1 cellular context compared by ENCODE assay signal in the genomic region with DNA sequence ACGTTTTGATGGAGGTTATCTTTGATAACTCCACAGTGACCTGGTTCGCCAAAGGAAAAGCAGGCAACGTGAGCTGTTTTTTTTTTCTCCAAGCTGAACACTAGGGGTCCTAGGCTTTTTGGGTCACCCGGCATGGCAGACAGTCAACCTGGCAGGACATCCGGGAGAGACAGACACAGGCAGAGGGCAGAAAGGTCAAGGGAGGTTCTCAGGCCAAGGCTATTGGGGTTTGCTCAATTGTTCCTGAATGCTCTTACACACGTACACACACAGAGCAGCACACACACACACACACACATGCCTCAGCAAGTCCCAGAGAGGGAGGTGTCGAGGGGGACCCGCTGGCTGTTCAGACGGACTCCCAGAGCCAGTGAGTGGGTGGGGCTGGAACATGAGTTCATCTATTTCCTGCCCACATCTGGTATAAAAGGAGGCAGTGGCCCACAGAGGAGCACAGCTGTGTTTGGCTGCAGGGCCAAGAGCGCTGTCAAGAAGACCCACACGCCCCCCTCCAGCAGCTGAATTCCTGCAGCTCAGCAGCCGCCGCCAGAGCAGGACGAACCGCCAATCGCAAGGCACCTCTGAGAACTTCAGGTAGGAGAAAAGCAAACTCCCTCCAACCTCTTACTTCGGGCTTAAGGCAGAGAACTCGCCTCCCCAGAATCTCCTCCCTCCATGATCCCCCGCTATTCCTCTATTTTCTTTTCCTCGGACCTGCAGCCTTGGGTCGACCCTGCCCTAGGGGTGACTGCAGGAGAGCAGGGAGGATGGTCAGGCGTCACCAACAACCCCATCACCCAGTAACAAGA.
TF ChIP-seq lines count a peak whose summit lies in the region.

Gene SERPINE1 (plus strand): TSS at position 454 of the 809 bp plus-strand sequence. CDS start 1,290 bp downstream, outside the sequence.

TF ChIP-seq in GM12878, 131 proteins besides CTCF, POLR2A, EP300 and RAD21 (continued from another document):
- 0 out of 2 replicates have a peak, but pooled peaks have one; percentile 15 for TF ChIP-seq HDGF (IDR thresholded peaks at IDR 0.05)
- TF ChIP-seq, protein P1, sequence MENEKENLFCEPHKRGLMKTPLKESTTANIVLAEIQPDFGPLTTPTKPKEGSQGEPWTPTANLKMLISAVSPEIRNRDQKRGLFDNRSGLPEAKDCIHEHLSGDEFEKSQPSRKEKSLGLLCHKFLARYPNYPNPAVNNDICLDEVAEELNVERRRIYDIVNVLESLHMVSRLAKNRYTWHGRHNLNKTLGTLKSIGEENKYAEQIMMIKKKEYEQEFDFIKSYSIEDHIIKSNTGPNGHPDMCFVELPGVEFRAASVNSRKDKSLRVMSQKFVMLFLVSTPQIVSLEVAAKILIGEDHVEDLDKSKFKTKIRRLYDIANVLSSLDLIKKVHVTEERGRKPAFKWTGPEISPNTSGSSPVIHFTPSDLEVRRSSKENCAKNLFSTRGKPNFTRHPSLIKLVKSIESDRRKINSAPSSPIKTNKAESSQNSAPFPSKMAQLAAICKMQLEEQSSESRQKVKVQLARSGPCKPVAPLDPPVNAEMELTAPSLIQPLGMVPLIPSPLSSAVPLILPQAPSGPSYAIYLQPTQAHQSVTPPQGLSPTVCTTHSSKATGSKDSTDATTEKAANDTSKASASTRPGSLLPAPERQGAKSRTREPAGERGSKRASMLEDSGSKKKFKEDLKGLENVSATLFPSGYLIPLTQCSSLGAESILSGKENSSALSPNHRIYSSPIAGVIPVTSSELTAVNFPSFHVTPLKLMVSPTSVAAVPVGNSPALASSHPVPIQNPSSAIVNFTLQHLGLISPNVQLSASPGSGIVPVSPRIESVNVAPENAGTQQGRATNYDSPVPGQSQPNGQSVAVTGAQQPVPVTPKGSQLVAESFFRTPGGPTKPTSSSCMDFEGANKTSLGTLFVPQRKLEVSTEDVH (IDR thresholded peaks at IDR 0.05; ENCODE audit: low read depth, partially characterized antibody) = no peak
- peak; percentile 86 for TF ChIP-seq NR2F1 (conservative IDR thresholded peaks at IDR 0.05)
- no peak for TF ChIP-seq WRNIP1 (IDR thresholded peaks at IDR 0.05; ENCODE audit: borderline replicate concordance, low read depth, low read length)
- no peak for TF ChIP-seq BCL11A (IDR thresholded peaks at IDR 0.05; ENCODE audit: low read depth, low read length)
- 0 out of 2 replicates have a peak, but pooled peaks have one; percentile 14 for TF ChIP-seq GABPA (IDR thresholded peaks at IDR 0.05; ENCODE audit: low read depth)
- 0 out of 2 replicates have a peak, but pooled peaks have one; percentile 27 for TF ChIP-seq CREB1 (IDR thresholded peaks at IDR 0.05; ENCODE audit: low read depth)
- TF ChIP-seq ZBED1 (IDR thresholded peaks at IDR 0.05; ENCODE audit: borderline replicate concordance) = no peak
- TF ChIP-seq RUNX3 (IDR thresholded peaks at IDR 0.05; ENCODE audit: low read length) = peak; percentile 51
- 0 out of 2 replicates have a peak, but pooled peaks have one; percentile 22 for TF ChIP-seq GATAD2B (conservative IDR thresholded peaks at IDR 0.05; ENCODE audit: low read depth)
- TF ChIP-seq TAF1 (IDR thresholded peaks at IDR 0.05; ENCODE audit: borderline replicate concordance, low read depth, low read length) = no peak
- peak in 1 of 2 experiments; percentile 15; a peak in 2 of 4 replicates for TF ChIP-seq IKZF2 (IDR thresholded peaks at IDR 0.05)
- TF ChIP-seq SMARCA5 (IDR thresholded peaks at IDR 0.05) = 0 out of 2 replicates have a peak, but pooled peaks have one; percentile 30
- TF ChIP-seq TCF12 (IDR thresholded peaks at IDR 0.05; ENCODE audit: low read depth, low read length) = 0 out of 2 replicates have a peak, but pooled peaks have one; percentile 54
- no peak; a peak in 1 of 4 replicates for TF ChIP-seq BHLHE40 (IDR thresholded peaks at IDR 0.05; ENCODE audit: borderline replicate concordance in 1 of 2, low read depth in 2 of 2, low read length in 1 of 2)
- TF ChIP-seq, protein P2, sequence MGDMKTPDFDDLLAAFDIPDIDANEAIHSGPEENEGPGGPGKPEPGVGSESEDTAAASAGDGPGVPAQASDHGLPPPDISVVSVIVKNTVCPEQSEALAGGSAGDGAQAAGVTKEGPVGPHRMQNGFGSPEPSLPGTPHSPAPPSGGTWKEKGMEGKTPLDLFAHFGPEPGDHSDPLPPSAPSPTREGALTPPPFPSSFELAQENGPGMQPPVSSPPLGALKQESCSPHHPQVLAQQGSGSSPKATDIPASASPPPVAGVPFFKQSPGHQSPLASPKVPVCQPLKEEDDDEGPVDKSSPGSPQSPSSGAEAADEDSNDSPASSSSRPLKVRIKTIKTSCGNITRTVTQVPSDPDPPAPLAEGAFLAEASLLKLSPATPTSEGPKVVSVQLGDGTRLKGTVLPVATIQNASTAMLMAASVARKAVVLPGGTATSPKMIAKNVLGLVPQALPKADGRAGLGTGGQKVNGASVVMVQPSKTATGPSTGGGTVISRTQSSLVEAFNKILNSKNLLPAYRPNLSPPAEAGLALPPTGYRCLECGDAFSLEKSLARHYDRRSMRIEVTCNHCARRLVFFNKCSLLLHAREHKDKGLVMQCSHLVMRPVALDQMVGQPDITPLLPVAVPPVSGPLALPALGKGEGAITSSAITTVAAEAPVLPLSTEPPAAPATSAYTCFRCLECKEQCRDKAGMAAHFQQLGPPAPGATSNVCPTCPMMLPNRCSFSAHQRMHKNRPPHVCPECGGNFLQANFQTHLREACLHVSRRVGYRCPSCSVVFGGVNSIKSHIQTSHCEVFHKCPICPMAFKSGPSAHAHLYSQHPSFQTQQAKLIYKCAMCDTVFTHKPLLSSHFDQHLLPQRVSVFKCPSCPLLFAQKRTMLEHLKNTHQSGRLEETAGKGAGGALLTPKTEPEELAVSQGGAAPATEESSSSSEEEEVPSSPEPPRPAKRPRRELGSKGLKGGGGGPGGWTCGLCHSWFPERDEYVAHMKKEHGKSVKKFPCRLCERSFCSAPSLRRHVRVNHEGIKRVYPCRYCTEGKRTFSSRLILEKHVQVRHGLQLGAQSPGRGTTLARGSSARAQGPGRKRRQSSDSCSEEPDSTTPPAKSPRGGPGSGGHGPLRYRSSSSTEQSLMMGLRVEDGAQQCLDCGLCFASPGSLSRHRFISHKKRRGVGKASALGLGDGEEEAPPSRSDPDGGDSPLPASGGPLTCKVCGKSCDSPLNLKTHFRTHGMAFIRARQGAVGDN (IDR thresholded peaks at IDR 0.05) = 0 out of 2 replicates have a peak, but pooled peaks have one; percentile 14
- peak in 1 of 2 experiments; percentile 73; a peak in 1 of 3 replicates for TF ChIP-seq EGR1 (IDR thresholded peaks at IDR 0.05; ENCODE audit: borderline replicate concordance in 1 of 2, low read depth in 2 of 2, low read length in 2 of 2)
- peak; percentile 54; the same call in 1 of the 2 replicates for TF ChIP-seq ATF7 (IDR thresholded peaks at IDR 0.05; ENCODE audit: low read depth)
